In the genomic region with DNA sequence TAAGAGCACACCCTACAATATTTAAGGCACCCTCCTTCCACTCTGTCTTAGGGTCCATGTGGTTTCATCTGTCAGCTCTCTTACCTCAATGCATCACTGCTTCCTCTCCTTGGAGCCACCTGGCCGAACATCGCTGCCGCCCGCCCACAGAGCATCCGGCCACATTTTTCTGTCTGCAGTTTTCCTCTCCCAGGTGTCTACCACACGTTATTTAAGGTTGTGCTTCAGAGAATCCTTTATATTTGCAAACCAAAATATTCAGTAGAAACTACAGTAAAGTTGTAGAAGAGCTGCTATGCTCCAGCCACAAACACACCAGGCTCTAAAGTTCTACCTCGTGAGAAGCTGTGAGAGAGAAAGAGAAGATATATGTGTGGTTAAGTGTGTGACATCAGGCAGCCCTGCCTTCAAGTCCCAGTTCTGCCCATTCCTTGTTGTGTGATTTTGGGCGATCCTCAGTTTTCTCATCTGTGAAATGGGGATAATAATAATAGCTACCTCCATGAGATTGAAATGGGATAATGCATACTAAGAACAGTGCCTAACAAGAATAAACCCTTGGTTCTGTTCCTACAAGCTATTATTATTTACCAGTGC, we compare ENCODE assay signal across 8 cellular contexts. TPM values are rescaled to one million over a fixed set of nuclear protein-coding genes. Genes with fewer than 3 reads are reported as not detected.
DNase-seq lines count a peak whose midpoint lies in the region; ATAC-seq and TF ChIP-seq lines count a peak whose summit lies in the region.

No MANE protein-coding gene starts in this region.

- TF ChIP-seq CTCF in upper lobe of left lung (IDR thresholded peaks at IDR 0.05) = no peak
- TF ChIP-seq CTCF in ovary (IDR thresholded peaks at IDR 0.05) = no peak

- peak; percentile 81 for DNase-seq in T-helper 2 cell treated with Interferon-gamma antibody and Interleukin-4, amounts not matched to agents 5 μg/mL and 100 μg/mL, for 36 hours (ENCODE audit: low spot score)
- DNase-seq in effector CD4-positive, alpha-beta T cell = peak; percentile 79
- DNase-seq in upper lobe of left lung (peak; percentile 39 to 80), globus pallidus (ENCODE audit: low spot score) (no peak), ovary (no peak), DMS153 (lab: John Stamatoyannopoulos, UW) (no peak)

- H3K9me3 Mint-ChIP-seq in T-helper 2 cell treated with Interferon-gamma antibody and Interleukin-4, amounts not matched to agents 5 μg/mL and 100 μg/mL, for 36 hours = no peaks in the 10 kb centered on the region

- H3K27me3 ChIP-seq in upper lobe of left lung (no peaks in the 10 kb centered on the region), ovary (no peaks in the 10 kb centered on the region)

- peak overlapping the region; percentile 90 for H3K27ac Mint-ChIP-seq in T-helper 2 cell treated with Interferon-gamma antibody and Interleukin-4, amounts not matched to agents 5 μg/mL and 100 μg/mL, for 36 hours

- intact Hi-C loops in ovary (cut with DNase I) = no loop called here

- no peaks in the 10 kb centered on the region for H3K27me3 Mint-ChIP-seq in T-helper 2 cell treated with Interferon-gamma antibody and Interleukin-4, amounts not matched to agents 5 μg/mL and 100 μg/mL, for 36 hours (ENCODE audit: low read depth)

- peaks cover 9% of the 10 kb centered on the region for H3K36me3 Mint-ChIP-seq in T-helper 2 cell treated with Interferon-gamma antibody and Interleukin-4, amounts not matched to agents 5 μg/mL and 100 μg/mL, for 36 hours (ENCODE audit: low read depth)

- H3K9me3 ChIP-seq in upper lobe of left lung (no peaks in the 10 kb centered on the region), ovary (no peaks in the 10 kb centered on the region)

- no peak for TF ChIP-seq EP300 in upper lobe of left lung (IDR thresholded peaks at IDR 0.05)
- TF ChIP-seq EP300 in ovary (IDR thresholded peaks at IDR 0.05) = no peak

- H3K4me1 Mint-ChIP-seq in T-helper 2 cell treated with Interferon-gamma antibody and Interleukin-4, amounts not matched to agents 5 μg/mL and 100 μg/mL, for 36 hours (ENCODE audit: low read depth) = peaks cover 70% of the 10 kb centered on the region

- H3K27ac ChIP-seq in upper lobe of left lung = peak overlapping the region in 2 of 4 donors; percentile 28 to 33
- no peak overlapping the region for H3K27ac ChIP-seq in ovary

- H3K36me3 ChIP-seq in upper lobe of left lung (no peaks in the 10 kb centered on the region), ovary (no peaks in the 10 kb centered on the region)

- H3K4me1 ChIP-seq in upper lobe of left lung (peaks cover 0 to 8% (median 5%) of the 10 kb centered on the region in 4 donors), ovary (ENCODE audit: insufficient read depth) (no peaks in the 10 kb centered on the region)

- H3K4me3 ChIP-seq in upper lobe of left lung (no peak overlapping the region), ovary (no peak overlapping the region)

- peak overlapping the region; percentile 70 for H3K4me3 Mint-ChIP-seq in T-helper 2 cell treated with Interferon-gamma antibody and Interleukin-4, amounts not matched to agents 5 μg/mL and 100 μg/mL, for 36 hours

- TF ChIP-seq POLR2A in upper lobe of left lung (IDR thresholded peaks at IDR 0.05) = peak in 1 of 4 donors; percentile 36
- TF ChIP-seq POLR2A in ovary (IDR thresholded peaks at IDR 0.05) = no peak

- ATAC-seq in GM18498 (IDR thresholded peaks at IDR 0.05; ENCODE audit: unreplicated experiment) = peak; percentile 63
- peak; percentile 72 for ATAC-seq in HG02840 (IDR thresholded peaks at IDR 0.05; ENCODE audit: low FRiP score, unreplicated experiment)
- no peak for ATAC-seq in upper lobe of left lung (ENCODE audit: low FRiP score in 2 of 2)

- 64 to 68% methylated on average over 8 of the region's 8 CpGs for WGBS in upper lobe of left lung, 2 donors
- WGBS in ovary, 3 donors = 77 to 87% (median 79%) methylated on average over 8 of the region's 8 CpGs

RNA-seq across cellular contexts. Expression of a gene that starts 4.9 kb away (rescaled TPM):
- total RNA-seq in upper lobe of left lung (100 to 1,000 TPM in 1 of 6 donors, 10 to 100 TPM in 5; 19.3 to 120 (median 53.4) TPM), ovary (10 to 100 TPM in 1 of 7 donors, 1 to 10 TPM in 6; 3.0 to 11.6 (median 4.9) TPM)
- polyA plus RNA-seq in ovary = 10 to 100 TPM in 1 of 2 donors, 1 to 10 TPM in 1; 1.7 to 28.4 TPM

Comparison
In these comparisons a context has a peak if more than half of its experiments do, and no peak if none do; other contexts are left out.
1. ATAC-seq: peak in GM18498 (single experiment) and HG02840 (single experiment); none in upper lobe of left lung (0 of 2).
2. DNase-seq: peak in T-helper 2 cell treated with Interferon-gamma antibody and Interleukin-4, amounts not matched to agents 5 μg/mL and 100 μg/mL, for 36 hours (single experiment), effector CD4-positive, alpha-beta T cell (single experiment) and upper lobe of left lung (2 of 2); none in globus pallidus (single experiment), ovary (0 of 5) and DMS153 (single experiment).